Comparison of ENCODE assay signal across 14 cellular contexts in genomic region chr19:43561144-43561970, GRCh38. TPM values are rescaled to one million over a fixed set of nuclear protein-coding genes. Genes with fewer than 3 reads are reported as not detected.
DNase-seq lines count a peak whose midpoint lies in the region; ATAC-seq and TF ChIP-seq lines count a peak whose summit lies in the region.
"Had no signal": no experiment of that assay in that cellular context is flagged by ENCODE, and none has a peak within 500 bp of the region (broad histone marks: within the 10 kb centered on the region; RNA-seq: fewer than 3 reads in every experiment).

No MANE protein-coding gene starts in this region.

- peak overlapping the region; percentile 86 for H3K27ac ChIP-seq in A673 (ENCODE audit: low read depth, low read length, poor library complexity, severe bottlenecking)
- H3K27ac ChIP-seq in CD8-positive, alpha-beta memory T cell (ENCODE audit: low read depth, low read length), result no peak overlapping the region
- H3K27ac ChIP-seq: KMS-11, parathyroid adenoma had no signal

- BruUV-seq in A673 (replicated peaks; lab: Mats Ljungman, UMichigan), result no TSS peak

- peaks cover 0 to 26% (median 11%) of the 10 kb centered on the region in 3 donors for H3K36me3 Mint-ChIP-seq in CD8-positive, alpha-beta memory T cell
- H3K36me3 Mint-ChIP-seq in activated naive CD8-positive, alpha-beta T cell treated with anti-CD3 and anti-CD28 coated beads for 36 hours, result peaks cover 38% of the 10 kb centered on the region
- H3K36me3 Mint-ChIP-seq in naive thymus-derived CD8-positive, alpha-beta T cell, result peaks cover 0 to 39% (median 1%) of the 10 kb centered on the region in 3 donors

- H3K27ac Mint-ChIP-seq in CD8-positive, alpha-beta memory T cell, result peak overlapping the region; percentile 89 to 98 (median 94)
- peak overlapping the region; percentile 84 for H3K27ac Mint-ChIP-seq in activated naive CD8-positive, alpha-beta T cell treated with anti-CD3 and anti-CD28 coated beads for 36 hours
- peak overlapping the region; percentile 91 to 98 (median 96) for H3K27ac Mint-ChIP-seq in naive thymus-derived CD8-positive, alpha-beta T cell

- H3K9me3 ChIP-seq in A673 (ENCODE audit: low read depth, low read length, poor library complexity, severe bottlenecking), result no peaks in the 10 kb centered on the region
- no peaks in the 10 kb centered on the region for H3K9me3 ChIP-seq in CD8-positive, alpha-beta memory T cell (ENCODE audit: low read length)
- H3K9me3 ChIP-seq: lower lobe of right lung had no signal

- CTCF ChIA-PET in A673 (lab: Charles Lee), result no interaction called here
- CTCF ChIA-PET in CD8-positive, alpha-beta memory T cell (lab: Charles Lee), result interaction anchor here (1.3 to 5.8 kb wide), 2 partner anchors 25 to 34 kb away, joined by 3 to 34 read pairs; partner anchors contain the start of genes IRGQ and ZNF576

- ATAC-seq in naive thymus-derived CD8-positive, alpha-beta T cell, result no peak
- ATAC-seq in GM19463 (IDR thresholded peaks at IDR 0.05; ENCODE audit: unreplicated experiment) (no peak), HG02678 (IDR thresholded peaks at IDR 0.05; ENCODE audit: unreplicated experiment) (no peak)

- intact Hi-C loops in A673 (cut with micrococcal nuclease; ENCODE audit: unreplicated experiment), result no loop called here

- peaks cover 22% of the 10 kb centered on the region for H3K36me3 ChIP-seq in A673 (ENCODE audit: insufficient read depth, low read length, poor library complexity, severe bottlenecking)
- H3K36me3 ChIP-seq in CD8-positive, alpha-beta memory T cell (ENCODE audit: insufficient read depth, low read length), result peaks cover 10% of the 10 kb centered on the region

- H3K27me3 ChIP-seq in A673 (replicated peaks; ENCODE audit: insufficient read depth, low read depth, low read length, poor library complexity), result no peaks in the 10 kb centered on the region
- H3K27me3 ChIP-seq in CD8-positive, alpha-beta memory T cell (ENCODE audit: insufficient read depth, low read length, poor library complexity, severe bottlenecking), result no peaks in the 10 kb centered on the region

- H3K4me3 ChIP-seq in A673 (ENCODE audit: low read depth, low read length, poor library complexity, severe bottlenecking), result no peak overlapping the region
- peak overlapping the region; percentile 70 for H3K4me3 ChIP-seq in CD8-positive, alpha-beta memory T cell (ENCODE audit: low read length)
- H3K4me3 ChIP-seq: lower lobe of right lung had no signal

- H3K4me1 Mint-ChIP-seq in CD8-positive, alpha-beta memory T cell, result peaks cover 44 to 56% (median 55%) of the 10 kb centered on the region in 3 donors
- peaks cover 46% of the 10 kb centered on the region for H3K4me1 Mint-ChIP-seq in activated naive CD8-positive, alpha-beta T cell treated with anti-CD3 and anti-CD28 coated beads for 36 hours
- peaks cover 33 to 67% (median 62%) of the 10 kb centered on the region in 4 donors for H3K4me1 Mint-ChIP-seq in naive thymus-derived CD8-positive, alpha-beta T cell

- H3K4me3 Mint-ChIP-seq in CD8-positive, alpha-beta memory T cell, result peak overlapping the region in 4 of 7 donors; percentile 11 to 69 (median 46)
- H3K4me3 Mint-ChIP-seq in activated naive CD8-positive, alpha-beta T cell treated with anti-CD3 and anti-CD28 coated beads for 36 hours, result no peak overlapping the region
- H3K4me3 Mint-ChIP-seq in naive thymus-derived CD8-positive, alpha-beta T cell, result peak overlapping the region; percentile 39 to 91 (median 84)

- peaks cover 0 to 3% of the 10 kb centered on the region in 2 donors for H3K27me3 Mint-ChIP-seq in CD8-positive, alpha-beta memory T cell
- no peaks in the 10 kb centered on the region for H3K27me3 Mint-ChIP-seq in activated naive CD8-positive, alpha-beta T cell treated with anti-CD3 and anti-CD28 coated beads for 36 hours
- no peaks in the 10 kb centered on the region for H3K27me3 Mint-ChIP-seq in naive thymus-derived CD8-positive, alpha-beta T cell

- no peaks in the 10 kb centered on the region for H3K9me3 Mint-ChIP-seq in CD8-positive, alpha-beta memory T cell
- H3K9me3 Mint-ChIP-seq in activated naive CD8-positive, alpha-beta T cell treated with anti-CD3 and anti-CD28 coated beads for 36 hours, result peaks cover 3% of the 10 kb centered on the region
- peaks cover 0 to 1% (median 0%) of the 10 kb centered on the region in 9 donors for H3K9me3 Mint-ChIP-seq in naive thymus-derived CD8-positive, alpha-beta T cell

- TF ChIP-seq CTCF in A673 (conservative IDR thresholded peaks at IDR 0.05; ENCODE audit: low read depth, low read length), result no peak

- H3K4me1 ChIP-seq in A673 (ENCODE audit: insufficient read depth, low read length, poor library complexity, severe bottlenecking), result peaks cover 40% of the 10 kb centered on the region
- peaks cover 47% of the 10 kb centered on the region for H3K4me1 ChIP-seq in CD8-positive, alpha-beta memory T cell (ENCODE audit: insufficient read depth, low read length)
- H3K4me1 ChIP-seq: parathyroid adenoma had no signal

- DNase-seq in A673 (ENCODE audit: low spot score) (no peak), NCI-H2029 (lab: John Stamatoyannopoulos, UW) (no peak), amygdala (lab: John Stamatoyannopoulos, UW) (no peak)
- no peak for DNase-seq in CD8-positive, alpha-beta memory T cell
- DNase-seq in activated naive CD8-positive, alpha-beta T cell treated with anti-CD3 and anti-CD28 coated beads for 36 hours, result no peak
- no peak for DNase-seq in naive thymus-derived CD8-positive, alpha-beta T cell
- DNase-seq: lower lobe of right lung, NCI-H146, NCI-H524 treated with DMSO at 0.1 percent for 48 hours had no signal

- POLR2A ChIA-PET in A673 (lab: Charles Lee; ENCODE audit: low non-redundant PET), result no interaction called here
- POLR2A ChIA-PET in CD8-positive, alpha-beta memory T cell (lab: Charles Lee), result interaction anchor here (0.7 kb wide), 1 partner anchor 72 kb away, joined by 6 read pairs; no protein-coding TSS in a partner anchor
- POLR2A ChIA-PET in naive thymus-derived CD8-positive, alpha-beta T cell (lab: Charles Lee), result interaction anchor here (0.6 to 7.6 kb wide), 5 partner anchors 14 to 56 kb away, joined by 4 to 35 read pairs (median 8); partner anchors contain the start of genes IRGQ, PINLYP, XRCC1 and ZNF576

RNA-seq across cellular contexts. Expression of gene XRCC1, which starts 14.0 kb away (rescaled TPM):
- 69.4 and 86.0 TPM in 2 replicates for total RNA-seq in A673 (2021)
- total RNA-seq in CD8-positive, alpha-beta memory T cell, result 10 to 100 TPM; 37.0 to 37.2 TPM
- 31.4 TPM for polyA plus RNA-seq in CD8-positive, alpha-beta memory T cell
- total RNA-seq in activated naive CD8-positive, alpha-beta T cell treated with anti-CD3 and anti-CD28 coated beads for 36 hours, result 10 to 100 TPM; 35.4 to 36.8 TPM
- total RNA-seq in naive thymus-derived CD8-positive, alpha-beta T cell, result 10 to 100 TPM; 38.2 to 39.0 TPM
- polyA plus RNA-seq in naive thymus-derived CD8-positive, alpha-beta T cell, result 10 to 100 TPM; 16.8 to 34.6 (median 33.7) TPM

RNA-seq across cellular contexts. Expression of gene PINLYP, which starts 14.2 kb away (rescaled TPM):
- 14.3 and 15.6 TPM in 2 replicates for total RNA-seq in A673 (2021)
- 10 to 100 TPM in 1 of 2 experiments, 1 to 10 TPM in 1; 9.9 to 13.8 TPM for total RNA-seq in CD8-positive, alpha-beta memory T cell
- polyA plus RNA-seq in CD8-positive, alpha-beta memory T cell, result 1.3 TPM
- total RNA-seq in activated naive CD8-positive, alpha-beta T cell treated with anti-CD3 and anti-CD28 coated beads for 36 hours, result 10 to 100 TPM; 14.3 to 16.8 TPM
- total RNA-seq in naive thymus-derived CD8-positive, alpha-beta T cell, result 1 to 10 TPM; 2.5 to 2.7 TPM
- 1 to 10 TPM in 2 of 3 donors, under 1 TPM in 1; 0.68 to 2.3 (median 1.7) TPM for polyA plus RNA-seq in naive thymus-derived CD8-positive, alpha-beta T cell

RNA-seq across cellular contexts. Expression of gene ZNF575, which starts 28.4 kb away (rescaled TPM):
- total RNA-seq in A673 (2021), result 2.8 and 3.1 TPM in 2 replicates
- total RNA-seq in CD8-positive, alpha-beta memory T cell, result 1 to 10 TPM; 2.1 to 2.3 TPM
- 2.6 TPM for polyA plus RNA-seq in CD8-positive, alpha-beta memory T cell
- total RNA-seq in activated naive CD8-positive, alpha-beta T cell treated with anti-CD3 and anti-CD28 coated beads for 36 hours, result 1 to 10 TPM; 2.0 to 2.2 TPM
- total RNA-seq in naive thymus-derived CD8-positive, alpha-beta T cell, result 1 to 10 TPM; 5.1 to 5.3 TPM
- 1 to 10 TPM; 1.7 to 4.1 (median 3.0) TPM for polyA plus RNA-seq in naive thymus-derived CD8-positive, alpha-beta T cell
- total RNA-seq: G401 had no signal

RNA-seq across cellular contexts. Expression of gene ETHE1, which starts 34.4 kb away (rescaled TPM):
- total RNA-seq in A673 (2021), result 8.8 and 15.3 TPM in 2 replicates
- 10 to 100 TPM; 34.4 to 42.3 TPM for total RNA-seq in CD8-positive, alpha-beta memory T cell
- polyA plus RNA-seq in CD8-positive, alpha-beta memory T cell, result 77.0 TPM
- 10 to 100 TPM; 41.5 to 44.8 TPM for total RNA-seq in activated naive CD8-positive, alpha-beta T cell treated with anti-CD3 and anti-CD28 coated beads for 36 hours
- total RNA-seq in naive thymus-derived CD8-positive, alpha-beta T cell, result 10 to 100 TPM; 23.9 to 24.8 TPM
- polyA plus RNA-seq in naive thymus-derived CD8-positive, alpha-beta T cell, result 10 to 100 TPM; 62.0 to 78.7 (median 64.5) TPM

RNA-seq across cellular contexts. Expression of gene IRGQ, which starts 34.6 kb away (rescaled TPM):
- 34.1 and 37.7 TPM in 2 replicates for total RNA-seq in A673 (2021)
- total RNA-seq in CD8-positive, alpha-beta memory T cell, result 10 to 100 TPM; 25.4 to 30.2 TPM
- 2.2 TPM for polyA plus RNA-seq in CD8-positive, alpha-beta memory T cell
- total RNA-seq in activated naive CD8-positive, alpha-beta T cell treated with anti-CD3 and anti-CD28 coated beads for 36 hours, result 10 to 100 TPM; 19.8 to 24.6 TPM
- 10 to 100 TPM; 14.9 to 15.7 TPM for total RNA-seq in naive thymus-derived CD8-positive, alpha-beta T cell
- polyA plus RNA-seq in naive thymus-derived CD8-positive, alpha-beta T cell, result 1 to 10 TPM in 1 of 3 donors, under 1 TPM in 2; 0.37 to 1.1 (median 0.82) TPM
